ENCODE assay signal across 14 cellular contexts in the genomic region with DNA sequence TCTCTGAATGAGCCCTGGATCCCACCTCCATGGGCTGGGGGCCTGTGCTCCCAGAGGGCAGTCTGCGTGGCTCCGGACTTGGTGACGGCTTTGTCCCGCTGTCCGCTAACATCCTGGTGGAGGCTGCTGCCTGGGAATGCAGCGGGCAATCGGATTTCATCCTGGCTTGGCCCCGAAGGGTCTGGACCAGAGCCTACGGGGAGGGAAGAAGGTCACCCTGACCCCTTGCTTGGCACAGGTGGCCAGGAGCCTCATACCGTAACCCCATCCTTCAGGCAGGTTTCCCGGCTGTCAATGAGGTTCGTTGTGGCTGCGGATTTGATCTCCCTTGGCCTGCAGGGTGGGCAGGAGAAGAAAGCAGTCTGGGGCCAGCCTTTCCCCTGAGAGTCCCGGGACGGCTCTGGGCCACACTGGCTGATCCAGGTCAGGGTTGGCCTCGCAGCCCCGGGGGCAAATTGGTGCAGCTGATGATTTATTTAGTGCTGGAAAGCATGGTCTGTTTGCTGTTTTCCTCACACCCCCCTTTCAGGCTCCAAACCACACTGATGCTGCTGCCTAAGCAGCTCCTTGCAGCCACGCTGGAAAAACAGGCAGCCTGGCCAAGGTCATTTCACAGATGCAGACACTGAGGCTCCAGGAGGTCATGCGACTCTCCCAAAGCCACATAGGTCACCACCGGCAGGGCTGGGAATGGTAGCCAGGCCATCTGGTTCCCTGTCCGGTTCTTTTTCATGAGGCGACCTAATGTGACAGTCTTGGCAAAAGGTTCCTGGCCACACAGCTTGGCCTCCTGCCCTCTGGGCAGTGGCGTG. TPM values are rescaled to one million over a fixed set of nuclear protein-coding genes. Genes with fewer than 3 reads are reported as not detected.
A peak's percentile ranks its signal among the peaks of the same experiment; 100 is the strongest.
DNase-seq lines count a peak whose midpoint lies in the region; ATAC-seq and TF ChIP-seq lines count a peak whose summit lies in the region.
"Had no signal": no experiment of that assay in that cellular context is flagged by ENCODE, and none has a peak within 500 bp of the region (broad histone marks: within the 10 kb centered on the region; RNA-seq: fewer than 3 reads in every experiment).

No MANE protein-coding gene starts in this region.

- H3K4me3 ChIP-seq in right cardiac atrium (ENCODE audit: low read length) (no peak overlapping the region), gastrocnemius medialis (no peak overlapping the region)

- in situ Hi-C loops in gastrocnemius medialis (cut with MboI; ENCODE audit: low sequenced_read_pairs in 4 of 4), result no loop called here

- TF ChIP-seq CTCF in C4-2B (conservative IDR thresholded peaks at IDR 0.05) (no peak), gastrocnemius medialis (IDR thresholded peaks at IDR 0.05 in 4 of 5, conservative IDR thresholded peaks at IDR 0.05 in 1 of 5) (no peak)

- no peaks in the 10 kb centered on the region for H3K9me3 ChIP-seq in right cardiac atrium (ENCODE audit: control insufficient read depth, low read length)
- no peaks in the 10 kb centered on the region for H3K9me3 ChIP-seq in gastrocnemius medialis

- DNase-seq in astrocyte of the hippocampus (ENCODE audit: low read depth, low spot score) (peak; percentile 36), right cardiac atrium (peak; percentile 42 to 85 (median 83)), gastrocnemius medialis (peak; percentile 58 to 84), NCI-H2029 (lab: John Stamatoyannopoulos, UW) (no peak), 8988T (no peak), DMS114 treated with DMSO at 0.1 percent for 48 hours (lab: John Stamatoyannopoulos, UW; ENCODE audit: unreplicated experiment) (no peak)
- no peak for DNase-seq in activated CD4-positive, alpha-beta T cell treated with anti-CD3 and anti-CD28 coated beads, Interleukin-2, amount 10 ng/mL, durations not matched to agents 7 days and 5 days
- DNase-seq: activated CD4-positive, alpha-beta T cell treated with anti-CD3 and anti-CD28 coated beads, Interleukin-2, amount 10 ng/mL, durations not matched to agents 24 days and 14 days; H7; NCI-H2107; stimulated activated CD4-positive, alpha-beta T cell treated with anti-CD3 and anti-CD28 coated beads, Interleukin-1b, Interleukin-23, amount 100 ng/mL, for 48 hours had no signal

- no peak overlapping the region for H3K27ac Mint-ChIP-seq in activated CD4-positive, alpha-beta T cell treated with anti-CD3 and anti-CD28 coated beads, Interleukin-2, amount 10 ng/mL, durations not matched to agents 7 days and 5 days
- H3K27ac Mint-ChIP-seq: activated CD4-positive, alpha-beta T cell treated with anti-CD3 and anti-CD28 coated beads, Interleukin-2, amount 10 ng/mL, durations not matched to agents 24 days and 14 days; activated T-helper 17 cell treated with anti-CD3 and anti-CD28 coated beads, Interleukin-2, amount 50 U/mL, for 72 hours; CD14-positive monocyte had no signal

- peak overlapping the region; percentile 13 for H3K27ac ChIP-seq in C4-2B
- peak overlapping the region; percentile 37 for H3K27ac ChIP-seq in right cardiac atrium (ENCODE audit: low read length)
- peak overlapping the region; percentile 36 to 67 (median 50) for H3K27ac ChIP-seq in gastrocnemius medialis

- H3K27me3 ChIP-seq in right cardiac atrium (ENCODE audit: control insufficient read depth, insufficient read depth) (no peaks in the 10 kb centered on the region), gastrocnemius medialis (no peaks in the 10 kb centered on the region)

- ATAC-seq in right cardiac atrium (peak; percentile 5 to 23), gastrocnemius medialis (peak; percentile 90 to 92)
- ATAC-seq: activated T-helper 17 cell treated with anti-CD3 and anti-CD28 coated beads, Interleukin-2, amount 50 U/mL, for 72 hours had no signal

- no peak overlapping the region for H3K4me3 Mint-ChIP-seq in activated CD4-positive, alpha-beta T cell treated with anti-CD3 and anti-CD28 coated beads, Interleukin-2, amount 10 ng/mL, durations not matched to agents 7 days and 5 days
- H3K4me3 Mint-ChIP-seq: activated CD4-positive, alpha-beta T cell treated with anti-CD3 and anti-CD28 coated beads, Interleukin-2, amount 10 ng/mL, durations not matched to agents 24 days and 14 days; activated T-helper 17 cell treated with anti-CD3 and anti-CD28 coated beads, Interleukin-2, amount 50 U/mL, for 72 hours; CD14-positive monocyte had no signal

- no peaks in the 10 kb centered on the region for H3K27me3 Mint-ChIP-seq in activated CD4-positive, alpha-beta T cell treated with anti-CD3 and anti-CD28 coated beads, Interleukin-2, amount 10 ng/mL, durations not matched to agents 7 days and 5 days
- H3K27me3 Mint-ChIP-seq: activated CD4-positive, alpha-beta T cell treated with anti-CD3 and anti-CD28 coated beads, Interleukin-2, amount 10 ng/mL, durations not matched to agents 24 days and 14 days; activated T-helper 17 cell treated with anti-CD3 and anti-CD28 coated beads, Interleukin-2, amount 50 U/mL, for 72 hours had no signal

- no peaks in the 10 kb centered on the region for H3K36me3 ChIP-seq in gastrocnemius medialis

- H3K4me1 ChIP-seq in right cardiac atrium (ENCODE audit: control insufficient read depth, insufficient read depth, low read length) (peaks cover 16% of the 10 kb centered on the region), gastrocnemius medialis (peaks cover 43% of the 10 kb centered on the region in 2 donors)

- WGBS in right cardiac atrium, result 41% methylated on average over 23 of the region's 23 CpGs

- H3K9me3 Mint-ChIP-seq in activated CD4-positive, alpha-beta T cell treated with anti-CD3 and anti-CD28 coated beads, Interleukin-2, amount 10 ng/mL, durations not matched to agents 7 days and 5 days, result no peaks in the 10 kb centered on the region
- H3K9me3 Mint-ChIP-seq: activated CD4-positive, alpha-beta T cell treated with anti-CD3 and anti-CD28 coated beads, Interleukin-2, amount 10 ng/mL, durations not matched to agents 24 days and 14 days; activated T-helper 17 cell treated with anti-CD3 and anti-CD28 coated beads, Interleukin-2, amount 50 U/mL, for 72 hours; CD14-positive monocyte had no signal

- intact Hi-C loops in right cardiac atrium (cut with DNase I) (no loop called here), gastrocnemius medialis (cut with DNase I; ENCODE audit: low total_unique reads) (no loop called here)

- no peaks in the 10 kb centered on the region for H3K4me1 Mint-ChIP-seq in activated CD4-positive, alpha-beta T cell treated with anti-CD3 and anti-CD28 coated beads, Interleukin-2, amount 10 ng/mL, durations not matched to agents 7 days and 5 days
- H3K4me1 Mint-ChIP-seq: activated CD4-positive, alpha-beta T cell treated with anti-CD3 and anti-CD28 coated beads, Interleukin-2, amount 10 ng/mL, durations not matched to agents 24 days and 14 days; activated T-helper 17 cell treated with anti-CD3 and anti-CD28 coated beads, Interleukin-2, amount 50 U/mL, for 72 hours had no signal

- CTCF ChIA-PET in activated CD4-positive, alpha-beta T cell treated with anti-CD3 and anti-CD28 coated beads, Interleukin-2, amount 10 ng/mL, durations not matched to agents 7 days and 5 days (lab: Charles Lee), result no interaction called here

- H3K36me3 Mint-ChIP-seq in activated CD4-positive, alpha-beta T cell treated with anti-CD3 and anti-CD28 coated beads, Interleukin-2, amount 10 ng/mL, durations not matched to agents 7 days and 5 days (ENCODE audit: low read depth), result no peaks in the 10 kb centered on the region

- POLR2A ChIA-PET in activated CD4-positive, alpha-beta T cell treated with anti-CD3 and anti-CD28 coated beads, Interleukin-2, amount 10 ng/mL, durations not matched to agents 7 days and 5 days (lab: Charles Lee), result interaction anchor here (0.6 kb wide), 1 partner anchor 1644 kb away, joined by 10 read pairs; no protein-coding TSS in a partner anchor

- TF ChIP-seq POLR2A in gastrocnemius medialis (IDR thresholded peaks at IDR 0.05), result no peak

RNA-seq across cellular contexts. Expression of a gene that starts 15.0 kb away (rescaled TPM):
- total RNA-seq in right cardiac atrium (10 to 100 TPM; 27.5 to 33.9 (median 29.9) TPM), gastrocnemius medialis (10 to 100 TPM in 2 of 4 donors, 1 to 10 TPM in 2; 5.0 to 15.4 (median 9.5) TPM)
- 9.5 TPM for polyA plus RNA-seq in right cardiac atrium
- 1 to 10 TPM; 1.6 to 1.7 TPM for total RNA-seq in activated CD4-positive, alpha-beta T cell treated with anti-CD3 and anti-CD28 coated beads, Interleukin-2, amount 10 ng/mL, durations not matched to agents 7 days and 5 days

Comparison
In these comparisons a context has a peak if more than half of its experiments do, and no peak if none do; other contexts are left out.
1. DNase-seq: peak in astrocyte of the hippocampus (single experiment), right cardiac atrium (3 of 3) and gastrocnemius medialis (2 of 2); none in NCI-H2029 (single experiment), 8988T (single experiment), DMS114 treated with DMSO at 0.1 percent for 48 hours (single experiment) and activated CD4-positive, alpha-beta T cell treated with anti-CD3 and anti-CD28 coated beads, Interleukin-2, amount 10 ng/mL, durations not matched to agents 7 days and 5 days (single experiment).
2. Peak in every context shown above with its lines, with median percentiles within 50 percentile points of each other: H3K27ac ChIP-seq.